Comparison of ENCODE assay signal across 18 cellular contexts in genomic region chr1:89088597-89088996, GRCh38. TPM values are rescaled to one million over a fixed set of nuclear protein-coding genes. Genes with fewer than 3 reads are reported as not detected.
"Had no signal": no experiment of that assay in that cellular context is flagged by ENCODE, and none has a peak within 500 bp of the region (broad histone marks: within the 10 kb centered on the region; RNA-seq: fewer than 3 reads in every experiment).

No MANE protein-coding gene starts in this region.

- H3K4me1 Mint-ChIP-seq: activated B cell treated with CpG ODN at 0.5 μM for 24 hours had no signal

- H3K27ac ChIP-seq: lower lobe of right lung, suprapubic skin had no signal

- DNase-seq: activated B cell treated with CpG ODN at 0.5 μM for 24 hours; activated CD4-positive, alpha-beta memory T cell treated with anti-CD3 and anti-CD28 coated beads, Interleukin-2, amount 10 ng/mL, durations not matched to agents 7 days and 5 days; activated CD4-positive, alpha-beta T cell treated with anti-CD3 and anti-CD28 coated beads for 48 hours; activated CD8-positive, alpha-beta memory T cell treated with anti-CD3 and anti-CD28 coated beads, Interleukin-2, amount 10 ng/mL, durations not matched to agents 7 days and 5 days; effector CD8-positive, alpha-beta T cell; left cardiac atrium; lower lobe of right lung; retina; stimulated activated CD4-positive, alpha-beta T cell treated with anti-CD3 and anti-CD28 coated beads, Interleukin-15, amount 100 ng/mL, for 24 hours; stimulated activated CD4-positive, alpha-beta T cell treated with anti-CD3 and anti-CD28 coated beads, Interleukin-2, amount 100 ng/mL, for 48 hours; SW 1271 had no signal

- H3K27ac Mint-ChIP-seq: activated B cell treated with CpG ODN at 0.5 μM for 24 hours; activated CD4-positive, alpha-beta memory T cell treated with anti-CD3 and anti-CD28 coated beads, Interleukin-2, amount 10 ng/mL, durations not matched to agents 7 days and 5 days; activated CD8-positive, alpha-beta memory T cell treated with anti-CD3 and anti-CD28 coated beads, Interleukin-2, amount 10 ng/mL, durations not matched to agents 7 days and 5 days; activated naive CD8-positive, alpha-beta T cell; dendritic cell treated with granulocyte-macrophage colony-stimulating factor and Interleukin-4, amounts not matched to agents 40 ng/mL and 50 ng/mL, for 4 days; stimulated activated naive CD8-positive, alpha-beta T cell treated with anti-CD3 and anti-CD28 coated beads, Interleukin-15, Interleukin-2, amounts not matched to agents 100 ng/mL and 50 ng/mL, for 24 hours; type B pancreatic cell had no signal

- H3K27me3 ChIP-seq: suprapubic skin had no signal

- H3K4me3 ChIP-seq: lower lobe of right lung, suprapubic skin had no signal

- H3K36me3 Mint-ChIP-seq: activated CD8-positive, alpha-beta memory T cell treated with anti-CD3 and anti-CD28 coated beads, Interleukin-2, amount 10 ng/mL, durations not matched to agents 7 days and 5 days; activated naive CD8-positive, alpha-beta T cell; type B pancreatic cell had no signal

- H3K36me3 ChIP-seq: lower lobe of right lung, suprapubic skin had no signal

- H3K9me3 ChIP-seq: lower lobe of right lung, suprapubic skin had no signal

- H3K4me3 Mint-ChIP-seq: activated B cell treated with CpG ODN at 0.5 μM for 24 hours; activated CD4-positive, alpha-beta memory T cell treated with anti-CD3 and anti-CD28 coated beads, Interleukin-2, amount 10 ng/mL, durations not matched to agents 7 days and 5 days; activated CD8-positive, alpha-beta memory T cell treated with anti-CD3 and anti-CD28 coated beads, Interleukin-2, amount 10 ng/mL, durations not matched to agents 7 days and 5 days; activated naive CD8-positive, alpha-beta T cell; dendritic cell treated with granulocyte-macrophage colony-stimulating factor and Interleukin-4, amounts not matched to agents 40 ng/mL and 50 ng/mL, for 4 days; stimulated activated naive CD8-positive, alpha-beta T cell treated with anti-CD3 and anti-CD28 coated beads, Interleukin-15, Interleukin-2, amounts not matched to agents 100 ng/mL and 50 ng/mL, for 24 hours; type B pancreatic cell had no signal

- FAIRE-seq: TTC549 had no signal

- H3K9me3 Mint-ChIP-seq: activated B cell treated with CpG ODN at 0.5 μM for 24 hours; activated CD4-positive, alpha-beta memory T cell treated with anti-CD3 and anti-CD28 coated beads, Interleukin-2, amount 10 ng/mL, durations not matched to agents 7 days and 5 days; dendritic cell treated with granulocyte-macrophage colony-stimulating factor and Interleukin-4, amounts not matched to agents 40 ng/mL and 50 ng/mL, for 4 days; stimulated activated naive CD8-positive, alpha-beta T cell treated with anti-CD3 and anti-CD28 coated beads, Interleukin-15, Interleukin-2, amounts not matched to agents 100 ng/mL and 50 ng/mL, for 24 hours; type B pancreatic cell had no signal

- H3K27me3 Mint-ChIP-seq: activated B cell treated with CpG ODN at 0.5 μM for 24 hours; activated CD4-positive, alpha-beta memory T cell treated with anti-CD3 and anti-CD28 coated beads, Interleukin-2, amount 10 ng/mL, durations not matched to agents 7 days and 5 days; activated CD8-positive, alpha-beta memory T cell treated with anti-CD3 and anti-CD28 coated beads, Interleukin-2, amount 10 ng/mL, durations not matched to agents 7 days and 5 days; activated naive CD8-positive, alpha-beta T cell; dendritic cell treated with granulocyte-macrophage colony-stimulating factor and Interleukin-4, amounts not matched to agents 40 ng/mL and 50 ng/mL, for 4 days; stimulated activated naive CD8-positive, alpha-beta T cell treated with anti-CD3 and anti-CD28 coated beads, Interleukin-15, Interleukin-2, amounts not matched to agents 100 ng/mL and 50 ng/mL, for 24 hours; type B pancreatic cell had no signal

- H3K4me1 ChIP-seq: lower lobe of right lung, suprapubic skin had no signal

RNA-seq across cellular contexts. Expression of gene GBP1, which starts 23.6 kb away (rescaled TPM):
- polyA plus RNA-seq: neural cell had no signal

RNA-seq across cellular contexts. Expression of gene GBP2, which starts 37.3 kb away (rescaled TPM):
- polyA plus RNA-seq: neural cell had no signal
